Comparison of ENCODE assay signal across 13 cellular contexts in the genomic region with DNA sequence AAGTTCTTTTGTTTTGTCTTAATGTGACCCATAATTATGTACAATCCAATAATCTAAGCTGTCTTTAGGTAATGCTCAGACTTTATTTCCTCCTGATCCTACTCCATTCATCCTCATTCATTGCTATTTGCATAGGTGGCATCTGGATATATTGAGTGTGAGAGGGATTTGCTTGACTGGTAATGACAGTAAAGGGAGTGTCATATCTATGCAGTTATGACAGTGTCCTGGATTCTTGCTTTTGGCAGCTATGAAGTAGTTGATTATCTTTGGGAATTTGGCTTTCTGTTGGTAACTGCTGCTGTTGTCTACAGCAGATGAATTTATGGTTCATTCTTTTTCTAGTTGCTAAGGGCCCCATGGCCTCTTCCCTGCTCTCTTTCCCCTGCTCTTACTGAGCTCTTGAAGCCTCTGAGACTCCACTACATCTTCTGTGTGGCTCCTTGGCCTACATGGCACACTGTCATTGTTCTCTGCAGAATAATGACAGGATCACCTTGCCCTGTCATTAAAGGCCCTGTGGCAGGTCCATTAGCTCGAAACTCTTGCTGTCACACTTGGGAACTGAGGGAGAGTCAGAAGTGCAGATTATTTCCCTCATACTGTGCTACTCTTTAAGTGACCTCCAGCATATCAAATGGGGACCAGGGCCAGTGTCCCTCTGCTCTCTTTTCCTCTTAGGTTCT. TPM values are rescaled to one million over a fixed set of nuclear protein-coding genes. Genes with fewer than 3 reads are reported as not detected.
DNase-seq lines count a peak whose midpoint lies in the region; ATAC-seq lines count a peak whose summit lies in the region.
"Had no signal": no experiment of that assay in that cellular context is flagged by ENCODE, and none has a peak within 500 bp of the region (broad histone marks: within the 10 kb centered on the region; RNA-seq: fewer than 3 reads in every experiment).

No MANE protein-coding gene starts in this region.

- intact Hi-C loops in left ventricle myocardium superior (cut with micrococcal nuclease), result no loop called here

- no peak for ATAC-seq in activated naive CD8-positive, alpha-beta T cell treated with anti-CD3 and anti-CD28 coated beads, Interleukin-2, amount 50 U/mL, for 24 hours
- ATAC-seq in left ventricle myocardium superior (peak; percentile 79), GM21447 (IDR thresholded peaks at IDR 0.05; ENCODE audit: unreplicated experiment) (no peak)
- no peak for ATAC-seq in stimulated activated naive CD8-positive, alpha-beta T cell treated with anti-CD3 and anti-CD28 coated beads, Interleukin-15, amount 100 ng/mL, for 72 hours
- ATAC-seq: GM23338 had no signal

- no peak for DNase-seq in activated naive CD8-positive, alpha-beta T cell treated with anti-CD3 and anti-CD28 coated beads, Interleukin-2, amount 50 U/mL, for 24 hours
- no peak for DNase-seq in activated naive CD8-positive, alpha-beta T cell treated with anti-CD3 and anti-CD28 coated beads for 36 hours
- no peak for DNase-seq in left ventricle myocardium superior
- DNase-seq in stimulated activated naive CD8-positive, alpha-beta T cell treated with anti-CD3 and anti-CD28 coated beads, Interleukin-15, amount 100 ng/mL, for 72 hours, result no peak
- no peak for DNase-seq in SW480 (ENCODE audit: low spot score)
- DNase-seq: COR-L47, KBM-7, MV-4-11, NCI-H1930, NCI-H510A treated with DMSO at 0.1 percent for 48 hours had no signal

- H3K27me3 Mint-ChIP-seq in activated naive CD8-positive, alpha-beta T cell, result no peaks in the 10 kb centered on the region
- H3K27me3 Mint-ChIP-seq in activated naive CD8-positive, alpha-beta T cell treated with anti-CD3 and anti-CD28 coated beads, Interleukin-2, amount 50 U/mL, for 24 hours, result no peaks in the 10 kb centered on the region
- H3K27me3 Mint-ChIP-seq in activated naive CD8-positive, alpha-beta T cell treated with anti-CD3 and anti-CD28 coated beads for 36 hours, result no peaks in the 10 kb centered on the region
- H3K27me3 Mint-ChIP-seq in stimulated activated naive CD8-positive, alpha-beta T cell treated with anti-CD3 and anti-CD28 coated beads, Interleukin-15, amount 100 ng/mL, for 72 hours, result no peaks in the 10 kb centered on the region

- H3K9me3 Mint-ChIP-seq in activated naive CD8-positive, alpha-beta T cell (ENCODE audit: low read depth), result no peaks in the 10 kb centered on the region
- H3K9me3 Mint-ChIP-seq in activated naive CD8-positive, alpha-beta T cell treated with anti-CD3 and anti-CD28 coated beads, Interleukin-2, amount 50 U/mL, for 24 hours, result no peaks in the 10 kb centered on the region
- no peaks in the 10 kb centered on the region for H3K9me3 Mint-ChIP-seq in activated naive CD8-positive, alpha-beta T cell treated with anti-CD3 and anti-CD28 coated beads for 36 hours
- H3K9me3 Mint-ChIP-seq in stimulated activated naive CD8-positive, alpha-beta T cell treated with anti-CD3 and anti-CD28 coated beads, Interleukin-15, amount 100 ng/mL, for 72 hours, result no peaks in the 10 kb centered on the region
- H3K9me3 Mint-ChIP-seq: GM23338 had no signal

- H3K27ac Mint-ChIP-seq in activated naive CD8-positive, alpha-beta T cell, result peak overlapping the region; percentile 78
- no peak overlapping the region for H3K27ac Mint-ChIP-seq in activated naive CD8-positive, alpha-beta T cell treated with anti-CD3 and anti-CD28 coated beads, Interleukin-2, amount 50 U/mL, for 24 hours
- peak overlapping the region; percentile 28 for H3K27ac Mint-ChIP-seq in activated naive CD8-positive, alpha-beta T cell treated with anti-CD3 and anti-CD28 coated beads for 36 hours
- H3K27ac Mint-ChIP-seq in stimulated activated naive CD8-positive, alpha-beta T cell treated with anti-CD3 and anti-CD28 coated beads, Interleukin-15, amount 100 ng/mL, for 72 hours, result peak overlapping the region; percentile 19 to 65
- H3K27ac Mint-ChIP-seq: GM23338 had no signal

- no peaks in the 10 kb centered on the region for H3K4me1 Mint-ChIP-seq in activated naive CD8-positive, alpha-beta T cell (ENCODE audit: low read depth)
- no peaks in the 10 kb centered on the region for H3K4me1 Mint-ChIP-seq in activated naive CD8-positive, alpha-beta T cell treated with anti-CD3 and anti-CD28 coated beads, Interleukin-2, amount 50 U/mL, for 24 hours
- no peaks in the 10 kb centered on the region for H3K4me1 Mint-ChIP-seq in activated naive CD8-positive, alpha-beta T cell treated with anti-CD3 and anti-CD28 coated beads for 36 hours
- H3K4me1 Mint-ChIP-seq in stimulated activated naive CD8-positive, alpha-beta T cell treated with anti-CD3 and anti-CD28 coated beads, Interleukin-15, amount 100 ng/mL, for 72 hours, result no peaks in the 10 kb centered on the region
- H3K4me1 Mint-ChIP-seq: GM23338 had no signal

- H3K4me3 Mint-ChIP-seq in activated naive CD8-positive, alpha-beta T cell, result no peak overlapping the region
- H3K4me3 Mint-ChIP-seq in activated naive CD8-positive, alpha-beta T cell treated with anti-CD3 and anti-CD28 coated beads, Interleukin-2, amount 50 U/mL, for 24 hours, result no peak overlapping the region
- H3K4me3 Mint-ChIP-seq in activated naive CD8-positive, alpha-beta T cell treated with anti-CD3 and anti-CD28 coated beads for 36 hours, result no peak overlapping the region
- no peak overlapping the region for H3K4me3 Mint-ChIP-seq in stimulated activated naive CD8-positive, alpha-beta T cell treated with anti-CD3 and anti-CD28 coated beads, Interleukin-15, amount 100 ng/mL, for 72 hours
- H3K4me3 Mint-ChIP-seq: GM23338 had no signal

- peaks cover 3% of the 10 kb centered on the region for H3K36me3 Mint-ChIP-seq in activated naive CD8-positive, alpha-beta T cell
- peaks cover 28% of the 10 kb centered on the region for H3K36me3 Mint-ChIP-seq in activated naive CD8-positive, alpha-beta T cell treated with anti-CD3 and anti-CD28 coated beads, Interleukin-2, amount 50 U/mL, for 24 hours (ENCODE audit: low read depth)
- peaks cover 5% of the 10 kb centered on the region for H3K36me3 Mint-ChIP-seq in activated naive CD8-positive, alpha-beta T cell treated with anti-CD3 and anti-CD28 coated beads for 36 hours

RNA-seq across cellular contexts. Expression of gene ACAT1, which starts 20.1 kb away (rescaled TPM):
- 10 to 100 TPM; 63.6 to 74.3 TPM for total RNA-seq in activated naive CD8-positive, alpha-beta T cell treated with anti-CD3 and anti-CD28 coated beads for 36 hours
- 398 TPM for total RNA-seq in left ventricle myocardium superior
